Comparison of ENCODE assay signal across 1 cellular context in the genomic region with DNA sequence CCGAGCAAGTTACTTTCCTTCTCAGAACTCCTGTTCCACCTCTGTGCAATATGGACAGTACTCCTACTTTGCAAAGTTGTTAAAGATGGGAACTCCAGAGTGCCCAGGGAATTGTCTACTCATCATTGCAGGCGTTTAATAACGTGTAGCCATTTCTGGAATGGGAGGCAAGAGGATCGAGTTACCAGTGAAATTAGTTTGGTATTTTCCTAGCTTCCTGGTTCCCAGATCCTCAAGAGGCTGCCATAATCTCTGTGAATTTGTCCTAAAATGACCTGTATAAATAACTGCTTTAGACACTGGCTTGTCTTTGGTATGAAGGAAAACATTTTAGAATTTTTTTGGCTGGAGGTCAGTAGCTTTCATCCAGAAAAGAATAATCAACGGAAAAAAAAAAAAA.
TF ChIP-seq lines count a peak whose summit lies in the region.

No MANE protein-coding gene starts in this region.

TF ChIP-seq in HEK293, 187 proteins besides CTCF, POLR2A, EP300 and RAD21 (continued from another document):
- TF ChIP-seq, protein P1, sequence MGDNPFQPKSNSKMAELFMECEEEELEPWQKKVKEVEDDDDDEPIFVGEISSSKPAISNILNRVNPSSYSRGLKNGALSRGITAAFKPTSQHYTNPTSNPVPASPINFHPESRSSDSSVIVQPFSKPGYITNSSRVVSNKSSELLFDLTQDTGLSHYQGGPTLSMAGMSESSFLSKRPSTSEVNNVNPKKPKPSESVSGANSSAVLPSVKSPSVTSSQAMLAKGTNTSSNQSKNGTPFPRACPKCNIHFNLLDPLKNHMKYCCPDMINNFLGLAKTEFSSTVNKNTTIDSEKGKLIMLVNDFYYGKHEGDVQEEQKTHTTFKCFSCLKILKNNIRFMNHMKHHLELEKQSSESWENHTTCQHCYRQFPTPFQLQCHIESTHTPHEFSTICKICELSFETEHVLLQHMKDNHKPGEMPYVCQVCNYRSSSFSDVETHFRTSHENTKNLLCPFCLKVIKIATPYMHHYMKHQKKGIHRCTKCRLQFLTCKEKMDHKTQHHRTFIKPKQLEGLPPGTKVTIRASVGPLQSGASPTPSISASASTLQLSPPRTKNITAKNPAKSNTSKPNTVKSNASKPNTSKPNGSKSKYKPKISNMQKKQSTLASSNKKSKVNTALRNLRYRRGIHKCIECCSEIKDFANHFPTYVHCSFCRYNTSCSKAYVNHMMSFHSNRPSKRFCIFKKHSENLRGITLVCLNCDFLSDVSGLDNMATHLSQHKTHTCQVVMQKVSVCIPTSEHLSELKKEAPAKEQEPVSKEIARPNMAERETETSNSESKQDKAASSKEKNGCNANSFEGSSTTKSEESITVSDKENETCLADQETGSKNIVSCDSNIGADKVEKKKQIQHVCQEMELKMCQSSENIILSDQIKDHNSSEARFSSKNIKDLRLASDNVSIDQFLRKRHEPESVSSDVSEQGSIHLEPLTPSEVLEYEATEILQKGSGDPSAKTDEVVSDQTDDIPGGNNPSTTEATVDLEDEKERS (tag by site-specific recombination; IDR thresholded peaks at IDR 0.05) = no peak
- TF ChIP-seq HOXD13 (CRISPR knock-in tag; IDR thresholded peaks at IDR 0.05; ENCODE audit: borderline replicate concordance) = no peak
- TF ChIP-seq ZNF610 (tag by site-specific recombination; IDR thresholded peaks at IDR 0.05; ENCODE audit: borderline replicate concordance) = no peak
- no peak for TF ChIP-seq ZNF248 (tag by site-specific recombination; IDR thresholded peaks at IDR 0.05)
- TF ChIP-seq ZNF394 (tag by site-specific recombination; IDR thresholded peaks at IDR 0.05; ENCODE audit: borderline replicate concordance) = no peak
- peak; percentile 48 for TF ChIP-seq WT1 (tag by site-specific recombination; IDR thresholded peaks at IDR 0.05)
- no peak for TF ChIP-seq ZNF221 (tag by site-specific recombination; IDR thresholded peaks at IDR 0.05; ENCODE audit: borderline replicate concordance)
- no peak for TF ChIP-seq SCRT1 (tag by site-specific recombination; IDR thresholded peaks at IDR 0.05; ENCODE audit: borderline replicate concordance)
- TF ChIP-seq ZNF561 (tag by site-specific recombination; IDR thresholded peaks at IDR 0.05; ENCODE audit: borderline replicate concordance) = 0 out of 2 replicates have a peak, but pooled peaks have one; percentile 23
- TF ChIP-seq, protein P2, sequence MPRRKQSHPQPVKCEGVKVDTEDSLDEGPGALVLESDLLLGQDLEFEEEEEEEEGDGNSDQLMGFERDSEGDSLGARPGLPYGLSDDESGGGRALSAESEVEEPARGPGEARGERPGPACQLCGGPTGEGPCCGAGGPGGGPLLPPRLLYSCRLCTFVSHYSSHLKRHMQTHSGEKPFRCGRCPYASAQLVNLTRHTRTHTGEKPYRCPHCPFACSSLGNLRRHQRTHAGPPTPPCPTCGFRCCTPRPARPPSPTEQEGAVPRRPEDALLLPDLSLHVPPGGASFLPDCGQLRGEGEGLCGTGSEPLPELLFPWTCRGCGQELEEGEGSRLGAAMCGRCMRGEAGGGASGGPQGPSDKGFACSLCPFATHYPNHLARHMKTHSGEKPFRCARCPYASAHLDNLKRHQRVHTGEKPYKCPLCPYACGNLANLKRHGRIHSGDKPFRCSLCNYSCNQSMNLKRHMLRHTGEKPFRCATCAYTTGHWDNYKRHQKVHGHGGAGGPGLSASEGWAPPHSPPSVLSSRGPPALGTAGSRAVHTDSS (tag by site-specific recombination; IDR thresholded peaks at IDR 0.05) = no peak
- no peak for TF ChIP-seq ZNF266 (tag by site-specific recombination; IDR thresholded peaks at IDR 0.05; ENCODE audit: low read depth)
- no peak for TF ChIP-seq ZBTB21 (tag by site-specific recombination; IDR thresholded peaks at IDR 0.05)
- TF ChIP-seq, protein P3, sequence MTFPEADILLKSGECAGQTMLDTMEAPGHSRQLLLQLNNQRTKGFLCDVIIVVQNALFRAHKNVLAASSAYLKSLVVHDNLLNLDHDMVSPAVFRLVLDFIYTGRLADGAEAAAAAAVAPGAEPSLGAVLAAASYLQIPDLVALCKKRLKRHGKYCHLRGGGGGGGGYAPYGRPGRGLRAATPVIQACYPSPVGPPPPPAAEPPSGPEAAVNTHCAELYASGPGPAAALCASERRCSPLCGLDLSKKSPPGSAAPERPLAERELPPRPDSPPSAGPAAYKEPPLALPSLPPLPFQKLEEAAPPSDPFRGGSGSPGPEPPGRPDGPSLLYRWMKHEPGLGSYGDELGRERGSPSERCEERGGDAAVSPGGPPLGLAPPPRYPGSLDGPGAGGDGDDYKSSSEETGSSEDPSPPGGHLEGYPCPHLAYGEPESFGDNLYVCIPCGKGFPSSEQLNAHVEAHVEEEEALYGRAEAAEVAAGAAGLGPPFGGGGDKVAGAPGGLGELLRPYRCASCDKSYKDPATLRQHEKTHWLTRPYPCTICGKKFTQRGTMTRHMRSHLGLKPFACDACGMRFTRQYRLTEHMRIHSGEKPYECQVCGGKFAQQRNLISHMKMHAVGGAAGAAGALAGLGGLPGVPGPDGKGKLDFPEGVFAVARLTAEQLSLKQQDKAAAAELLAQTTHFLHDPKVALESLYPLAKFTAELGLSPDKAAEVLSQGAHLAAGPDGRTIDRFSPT (tag by site-specific recombination; IDR thresholded peaks at IDR 0.05) = no peak
- TF ChIP-seq FEZF1 (tag by site-specific recombination; IDR thresholded peaks at IDR 0.05) = peak; percentile 66
- TF ChIP-seq ZNF510 (tag by site-specific recombination; IDR thresholded peaks at IDR 0.05; ENCODE audit: insufficient replicate concordance) = peak; percentile 12
- TF ChIP-seq GLIS2 (tag by site-specific recombination; IDR thresholded peaks at IDR 0.05) = no peak
- no peak for TF ChIP-seq ZNF626 (tag by site-specific recombination; IDR thresholded peaks at IDR 0.05)
- no peak for TF ChIP-seq REPIN1 (tag by site-specific recombination; IDR thresholded peaks at IDR 0.05; ENCODE audit: low read depth)
